1 cellular context compared by ENCODE assay signal in the genomic region with DNA sequence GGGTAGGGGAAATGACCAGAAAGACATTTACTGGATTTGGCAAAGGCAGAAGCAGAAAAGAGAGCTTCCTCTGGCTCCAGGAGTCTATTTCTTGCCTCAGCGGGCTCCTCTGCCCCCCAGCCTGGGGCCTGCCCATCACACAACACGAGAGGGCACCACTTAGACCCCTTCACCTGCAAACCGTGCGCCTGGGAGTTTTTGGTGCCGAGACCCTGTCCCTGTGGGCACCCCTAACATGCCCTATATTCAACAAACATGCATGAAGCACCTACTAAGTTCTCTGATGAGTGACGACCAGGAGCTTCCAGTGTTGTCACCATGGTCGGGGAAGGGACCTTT.
TF ChIP-seq lines count a peak whose summit lies in the region.

No MANE protein-coding gene starts in this region.

TF ChIP-seq in SK-N-SH, 30 proteins besides CTCF, POLR2A, EP300 and RAD21 (continued from another document):
- TF ChIP-seq EZH2phosphoT487 (IDR thresholded peaks at IDR 0.05; ENCODE audit: borderline replicate concordance, low read depth), result no peak
- no peak for TF ChIP-seq MXI1 (IDR thresholded peaks at IDR 0.05; ENCODE audit: low read depth, low read length)
- TF ChIP-seq FOXJ3 (CRISPR knock-in tag; IDR thresholded peaks at IDR 0.05), result no peak
- no peak for TF ChIP-seq RXRA (IDR thresholded peaks at IDR 0.05; ENCODE audit: borderline replicate concordance, low read depth)
- no peak for TF ChIP-seq ELF1 (IDR thresholded peaks at IDR 0.05)
- TF ChIP-seq, protein P1, sequence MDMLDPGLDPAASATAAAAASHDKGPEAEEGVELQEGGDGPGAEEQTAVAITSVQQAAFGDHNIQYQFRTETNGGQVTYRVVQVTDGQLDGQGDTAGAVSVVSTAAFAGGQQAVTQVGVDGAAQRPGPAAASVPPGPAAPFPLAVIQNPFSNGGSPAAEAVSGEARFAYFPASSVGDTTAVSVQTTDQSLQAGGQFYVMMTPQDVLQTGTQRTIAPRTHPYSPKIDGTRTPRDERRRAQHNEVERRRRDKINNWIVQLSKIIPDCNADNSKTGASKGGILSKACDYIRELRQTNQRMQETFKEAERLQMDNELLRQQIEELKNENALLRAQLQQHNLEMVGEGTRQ (IDR thresholded peaks at IDR 0.05; ENCODE audit: borderline replicate concordance, low read depth, low read length), result no peak
- TF ChIP-seq, protein P2, sequence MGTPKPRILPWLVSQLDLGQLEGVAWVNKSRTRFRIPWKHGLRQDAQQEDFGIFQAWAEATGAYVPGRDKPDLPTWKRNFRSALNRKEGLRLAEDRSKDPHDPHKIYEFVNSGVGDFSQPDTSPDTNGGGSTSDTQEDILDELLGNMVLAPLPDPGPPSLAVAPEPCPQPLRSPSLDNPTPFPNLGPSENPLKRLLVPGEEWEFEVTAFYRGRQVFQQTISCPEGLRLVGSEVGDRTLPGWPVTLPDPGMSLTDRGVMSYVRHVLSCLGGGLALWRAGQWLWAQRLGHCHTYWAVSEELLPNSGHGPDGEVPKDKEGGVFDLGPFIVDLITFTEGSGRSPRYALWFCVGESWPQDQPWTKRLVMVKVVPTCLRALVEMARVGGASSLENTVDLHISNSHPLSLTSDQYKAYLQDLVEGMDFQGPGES (IDR thresholded peaks at IDR 0.05; ENCODE audit: low read depth, low read length), result no peak
- no peak for TF ChIP-seq USF1 (IDR thresholded peaks at IDR 0.05; ENCODE audit: borderline replicate concordance, low read depth)
